22 cellular contexts compared by ENCODE assay signal in genomic region chr16:71423865-71424264, GRCh38. TPM values are rescaled to one million over a fixed set of nuclear protein-coding genes. Genes with fewer than 3 reads are reported as not detected.
DNase-seq lines count a peak whose midpoint lies in the region; ATAC-seq, FAIRE-seq and TF ChIP-seq lines count a peak whose summit lies in the region.
"Had no signal": no experiment of that assay in that cellular context is flagged by ENCODE, and none has a peak within 500 bp of the region (broad histone marks: within the 10 kb centered on the region; RNA-seq: fewer than 3 reads in every experiment).

No MANE protein-coding gene starts in this region.

- intact Hi-C loops in spleen (cut with DNase I; ENCODE audit: low total_unique reads), result no loop called here

- no peak overlapping the region for H2AFZ ChIP-seq in astrocyte (ENCODE audit: low read depth, low read length)

- H3K4me3 ChIP-seq in astrocyte (ENCODE audit: insufficient read depth, low read depth, low read length) (no peak overlapping the region), spleen (no peak overlapping the region)
- H3K4me3 ChIP-seq: GM12878 had no signal

- no peak overlapping the region for H3K27ac Mint-ChIP-seq in astrocyte (ENCODE audit: unreplicated experiment)
- no peak overlapping the region for H3K27ac Mint-ChIP-seq in stimulated activated naive B cell treated with anti-CD40 and anti-IgM and Interleukin-4, amounts not matched to agents 10 μg/mL and 1 μg/mL and 100 μg/mL, for 72 hours

- H3K4me3 Mint-ChIP-seq in astrocyte (ENCODE audit: unreplicated experiment), result peak overlapping the region; percentile 36
- H3K4me3 Mint-ChIP-seq in stimulated activated naive B cell treated with anti-CD40 and anti-IgM and Interleukin-4, amounts not matched to agents 10 μg/mL and 1 μg/mL and 100 μg/mL, for 72 hours, result no peak overlapping the region

- no peak for TF ChIP-seq CTCF in astrocyte (IDR thresholded peaks at IDR 0.05; ENCODE audit: insufficient read depth, low read depth, low read length)
- no peak for TF ChIP-seq CTCF in spleen (IDR thresholded peaks at IDR 0.05 in 8 of 11, conservative IDR thresholded peaks at IDR 0.05 in 3 of 11)

- no peaks in the 10 kb centered on the region for H3K4me1 Mint-ChIP-seq in astrocyte (ENCODE audit: low read depth, unreplicated experiment)
- peaks cover 9 to 11% of the 10 kb centered on the region in 2 donors for H3K4me1 Mint-ChIP-seq in stimulated activated naive B cell treated with anti-CD40 and anti-IgM and Interleukin-4, amounts not matched to agents 10 μg/mL and 1 μg/mL and 100 μg/mL, for 72 hours

- no peaks in the 10 kb centered on the region for H3K79me2 ChIP-seq in astrocyte (ENCODE audit: insufficient read depth, low read length)

- no peak overlapping the region for H3K27ac ChIP-seq in astrocyte (ENCODE audit: low read depth, low read length)
- H3K27ac ChIP-seq in spleen, result no peak overlapping the region

- peaks cover 31% of the 10 kb centered on the region for H3K27me3 Mint-ChIP-seq in astrocyte (ENCODE audit: low read depth, unreplicated experiment)
- peaks cover 55 to 61% of the 10 kb centered on the region in 2 donors for H3K27me3 Mint-ChIP-seq in stimulated activated naive B cell treated with anti-CD40 and anti-IgM and Interleukin-4, amounts not matched to agents 10 μg/mL and 1 μg/mL and 100 μg/mL, for 72 hours

- peaks cover 3% of the 10 kb centered on the region for H3K27me3 ChIP-seq in astrocyte (ENCODE audit: insufficient read depth, low read length)
- H3K27me3 ChIP-seq in spleen (replicated peaks in 1 of 7), result peaks cover 3 to 45% (median 16%) of the 10 kb centered on the region in 7 donors

- no peak for TF ChIP-seq POLR2A in spleen (IDR thresholded peaks at IDR 0.05)

- no peaks in the 10 kb centered on the region for H3K36me3 Mint-ChIP-seq in astrocyte (ENCODE audit: low read depth, unreplicated experiment)
- H3K36me3 Mint-ChIP-seq in stimulated activated naive B cell treated with anti-CD40 and anti-IgM and Interleukin-4, amounts not matched to agents 10 μg/mL and 1 μg/mL and 100 μg/mL, for 72 hours, result no peaks in the 10 kb centered on the region
- H3K36me3 Mint-ChIP-seq: CD4-positive, CD25-positive, alpha-beta regulatory T cell had no signal

- WGBS in spleen, 5 donors, result 69 to 92% (median 80%) methylated on average over 7 of the region's 7 CpGs

- H3K9me3 ChIP-seq in astrocyte (ENCODE audit: insufficient read depth, low read depth, low read length) (no peaks in the 10 kb centered on the region), spleen (peaks cover 0 to 7% (median 0%) of the 10 kb centered on the region in 8 donors)
- H3K9me3 ChIP-seq: BE2C had no signal

- H3K4me1 ChIP-seq in astrocyte (ENCODE audit: insufficient read depth, low read length), result no peaks in the 10 kb centered on the region
- H3K4me1 ChIP-seq in spleen, result peaks cover 0 to 15% (median 0%) of the 10 kb centered on the region in 6 donors
- H3K4me1 ChIP-seq: BE2C had no signal

- H3K9me3 Mint-ChIP-seq in astrocyte (ENCODE audit: unreplicated experiment), result peaks cover 1% of the 10 kb centered on the region
- H3K9me3 Mint-ChIP-seq in stimulated activated naive B cell treated with anti-CD40 and anti-IgM and Interleukin-4, amounts not matched to agents 10 μg/mL and 1 μg/mL and 100 μg/mL, for 72 hours, result peaks cover under 1 to 1% of the 10 kb centered on the region in 2 donors

- no peaks in the 10 kb centered on the region for H4K20me1 ChIP-seq in astrocyte (ENCODE audit: insufficient read depth, low read length)

- H3K9ac ChIP-seq in astrocyte (ENCODE audit: low read length), result no peak overlapping the region

- no peak overlapping the region for H3K4me2 ChIP-seq in astrocyte (ENCODE audit: low read length)

- no peak for FAIRE-seq in astrocyte (lab: Jason Lieb, UNC)
- FAIRE-seq: A204.1, GM12878, HepG2 had no signal

- DNase-seq in astrocyte (ENCODE audit: low read depth) (no peak), mesenteric fat pad (ENCODE audit: low spot score) (peak; percentile 20), spleen (peak; percentile 64), amygdala (lab: John Stamatoyannopoulos, UW) (no peak)
- no peak for DNase-seq in stimulated activated naive B cell treated with anti-CD40 and anti-IgM and Interleukin-4, amounts not matched to agents 10 μg/mL and 1 μg/mL and 100 μg/mL, for 72 hours
- DNase-seq: ACHN; BE2C; C1 segment of cervical spinal cord; CD4-positive, CD25-positive, alpha-beta regulatory T cell; CD8-positive, alpha-beta memory T cell; COR-L47; DMS 273 treated with DMSO at 0.1 percent for 48 hours; DMS53; DND-41; EL; GOT3; H7 had no signal

- no peak for ATAC-seq in stimulated activated naive B cell treated with anti-CD40 and anti-IgM and Interleukin-4, amounts not matched to agents 10 μg/mL and 1 μg/mL and 100 μg/mL, for 72 hours (replicated peaks)
- ATAC-seq in HG03354 (IDR thresholded peaks at IDR 0.05; ENCODE audit: poor library complexity, severe bottlenecking, unreplicated experiment), result no peak
- ATAC-seq: GM12878, HepG2 had no signal

- H3K36me3 ChIP-seq in astrocyte (ENCODE audit: insufficient read depth, low read length) (no peaks in the 10 kb centered on the region), spleen (no peaks in the 10 kb centered on the region)
- H3K36me3 ChIP-seq: BE2C had no signal

RNA-seq across cellular contexts. Expression of gene TLE7, which starts 18.0 kb away (rescaled TPM):
- total RNA-seq in astrocyte, result not detected in 2 replicates
- total RNA-seq in mesenteric fat pad, result not detected
- not detected for total RNA-seq in spleen
- polyA plus RNA-seq in spleen, result not detected
- total RNA-seq: CD4-positive, CD25-positive, alpha-beta regulatory T cell; CD8-positive, alpha-beta memory T cell; G401; GM12878; H7; HepG2 had no signal
- polyA plus RNA-seq: CD4-positive, CD25-positive, alpha-beta regulatory T cell; CD8-positive, alpha-beta memory T cell; GM12878; HepG2 had no signal

RNA-seq across cellular contexts. Expression of gene ZNF23, which starts 38.2 kb away (rescaled TPM):
- total RNA-seq in astrocyte, result 10.9 and 12.4 TPM in 2 replicates
- 10.9 TPM for total RNA-seq in mesenteric fat pad
- total RNA-seq in spleen, result 10 to 100 TPM in 3 of 7 donors, 1 to 10 TPM in 4; 6.3 to 12.4 (median 8.8) TPM
- polyA plus RNA-seq in spleen, result 10 to 100 TPM in 2 of 3 donors, 1 to 10 TPM in 1; 9.9 to 11.8 (median 11.3) TPM

Comparison
In these comparisons a context has a peak if more than half of its experiments do, and no peak if none do; other contexts are left out.
1. DNase-seq: peak in mesenteric fat pad (single experiment) and spleen (single experiment); none in astrocyte (single experiment), stimulated activated naive B cell treated with anti-CD40 and anti-IgM and Interleukin-4, amounts not matched to agents 10 μg/mL and 1 μg/mL and 100 μg/mL, for 72 hours (single experiment) and amygdala (0 of 56).